ENCODE assay signal across 31 cellular contexts in the genomic region with DNA sequence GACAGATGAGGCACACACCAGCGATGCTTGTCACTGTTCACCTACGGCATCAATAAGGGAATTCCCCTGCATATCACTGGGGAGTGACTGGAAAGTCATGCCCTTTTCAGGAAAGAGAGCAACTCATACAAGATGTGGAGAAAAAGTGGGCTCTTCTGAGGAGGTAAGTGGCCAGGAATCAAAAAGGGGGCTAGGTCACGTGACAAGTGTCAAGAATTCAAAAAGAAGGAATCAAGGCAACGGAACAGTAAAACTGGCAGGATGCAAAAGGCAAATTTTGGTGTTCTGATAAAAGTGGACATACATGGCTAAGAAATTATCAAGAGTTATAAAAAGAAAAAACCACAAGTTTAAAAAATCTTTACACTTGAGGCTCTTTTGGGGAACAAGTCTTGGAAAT.
"Had no signal": no experiment of that assay in that cellular context is flagged by ENCODE, and none has a peak within 500 bp of the region (broad histone marks: within the 10 kb centered on the region; RNA-seq: fewer than 3 reads in every experiment).

No MANE protein-coding gene starts in this region.

- H3K27me3 ChIP-seq: brain microvascular endothelial cell, esophagus muscularis mucosa, gastrocnemius medialis had no signal

- FAIRE-seq: astrocyte, bronchial epithelial cell had no signal

- H3K4me1 ChIP-seq: esophagus muscularis mucosa, foreskin keratinocyte, gastrocnemius medialis, heart left ventricle had no signal

- H3K9me3 ChIP-seq: esophagus muscularis mucosa, gastrocnemius medialis, heart left ventricle had no signal

- H3K27ac ChIP-seq: brain microvascular endothelial cell, coronary artery, dorsolateral prefrontal cortex, esophagus muscularis mucosa, foreskin keratinocyte, gastrocnemius medialis, heart left ventricle had no signal

- ATAC-seq: activated CD8-positive, alpha-beta T cell treated with anti-CD3 and anti-CD28 coated beads for 36 hours; activated T-cell treated with anti-CD3 and anti-CD28 coated beads, Interleukin-2, amount 50 U/mL, for 4 hours; activated T-helper 17 cell treated with anti-CD3 and anti-CD28 coated beads, Interleukin-2, amount 50 U/mL, for 72 hours; foreskin keratinocyte; gastrocnemius medialis; heart left ventricle; T-helper 17 cell had no signal

- H3K36me3 ChIP-seq: brain microvascular endothelial cell, esophagus muscularis mucosa, gastrocnemius medialis, heart left ventricle had no signal

- DNase-seq: activated CD4-positive, alpha-beta T cell treated with anti-CD3 and anti-CD28 coated beads for 4 hours; activated CD4-positive, alpha-beta T cell treated with anti-CD3 and anti-CD28 coated beads, Interleukin-2, amount 50 U/mL, for 1 hour; activated CD4-positive, alpha-beta T cell treated with anti-CD3 and anti-CD28 coated beads, Interleukin-2, amount 50 U/mL, for 48 hours; activated CD4-positive, CD25-positive, alpha-beta regulatory T cell; activated CD4-positive, CD25-positive, alpha-beta regulatory T cell treated with anti-CD3 and anti-CD28 coated beads, Interleukin-2, amount 50 U/mL, for 72 hours; activated CD8-positive, alpha-beta memory T cell treated with anti-CD3 and anti-CD28 coated beads for 24 hours; activated CD8-positive, alpha-beta T cell treated with anti-CD3 and anti-CD28 coated beads for 36 hours; activated effector memory CD4-positive, alpha-beta T cell treated with Interleukin-2 at 50 U/mL for 16 hours; activated gamma-delta T cell treated with Interleukin-2 at 50 U/mL for 16 hours; activated naive CD4-positive, alpha-beta T cell treated with anti-CD3 and anti-CD28 coated beads, Interleukin-2, amount 50 U/mL, for 16 hours; activated naive CD4-positive, alpha-beta T cell treated with Interleukin-2 at 50 U/mL for 16 hours; activated T-cell treated with anti-CD3 and anti-CD28 coated beads, Interleukin-2, amount 50 U/mL, for 4 hours; amniotic stem cell; anterior cingulate cortex; brain microvascular endothelial cell; dorsolateral prefrontal cortex; effector memory CD4-positive, alpha-beta T cell; endodermal cell; erythroblast; foreskin keratinocyte; gastrocnemius medialis; glutamatergic neuron; heart left ventricle; T-helper 1 cell; T-helper 17 cell; T1000 had no signal

- H3K4me3 ChIP-seq: coronary artery, dorsolateral prefrontal cortex, esophagus muscularis mucosa, gastrocnemius medialis, heart left ventricle had no signal
